In the genomic region with DNA sequence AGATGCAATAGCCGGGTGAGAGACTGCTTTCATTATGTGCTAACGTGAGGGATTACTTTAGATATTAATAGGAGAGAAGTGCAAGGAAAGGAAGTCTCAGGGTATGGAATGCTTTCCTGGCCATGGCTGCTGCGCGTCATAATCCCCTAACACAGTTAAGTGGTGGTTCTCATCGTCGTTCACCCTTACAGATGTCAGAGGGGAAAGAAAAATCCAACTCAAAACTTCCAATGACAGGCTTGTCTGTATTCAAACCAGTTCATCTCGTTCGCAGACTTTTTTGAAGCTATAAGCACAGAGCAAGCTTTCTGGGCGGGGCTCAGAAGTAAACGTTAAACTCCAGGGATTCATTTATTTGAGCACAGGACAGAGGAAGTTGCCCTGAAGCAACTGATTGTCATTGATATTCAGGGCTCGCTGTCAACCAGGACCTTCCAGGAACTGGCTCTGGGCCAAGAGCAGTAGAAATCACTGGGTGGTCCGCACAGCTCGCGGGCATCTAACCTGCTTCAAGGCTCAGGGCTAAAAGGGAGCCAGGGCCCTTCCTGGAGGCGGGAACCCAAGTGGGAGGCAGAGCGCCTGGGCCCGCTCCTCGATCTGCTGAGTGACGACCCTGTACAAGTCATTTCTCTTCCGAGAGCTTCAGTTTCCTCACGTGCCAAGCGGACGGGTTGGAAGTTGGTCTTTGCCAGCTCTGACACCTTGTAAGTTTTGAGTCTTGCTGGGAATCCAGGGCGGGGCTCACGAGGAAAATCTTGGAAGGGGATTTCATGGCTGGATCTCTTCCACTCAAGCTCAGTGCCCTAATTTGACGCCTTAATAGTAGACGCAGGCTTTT, we compare ENCODE assay signal across 1 cellular context.
TF ChIP-seq lines count a peak whose summit lies in the region.

No MANE protein-coding gene starts in this region.

TF ChIP-seq in endothelial cell of umbilical vein, 7 proteins besides CTCF, POLR2A, EP300 and RAD21:
- TF ChIP-seq GATA2 (IDR thresholded peaks at IDR 0.05; ENCODE audit: insufficient read depth, insufficient read length, low read depth, low read length) (no peak), JUN (IDR thresholded peaks at IDR 0.05; ENCODE audit: borderline replicate concordance, insufficient read depth, insufficient read length, low read depth) (no peak), POLR2AphosphoS5 (IDR thresholded peaks at IDR 0.05; ENCODE audit: insufficient read depth, low read depth, low read length) (peak; percentile 17)
- TF ChIP-seq, protein P1, sequence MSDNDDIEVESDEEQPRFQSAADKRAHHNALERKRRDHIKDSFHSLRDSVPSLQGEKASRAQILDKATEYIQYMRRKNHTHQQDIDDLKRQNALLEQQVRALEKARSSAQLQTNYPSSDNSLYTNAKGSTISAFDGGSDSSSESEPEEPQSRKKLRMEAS (IDR thresholded peaks at IDR 0.05; ENCODE audit: insufficient read depth, insufficient read length) = no peak
